ENCODE assay signal across 1 cellular context in the genomic region with DNA sequence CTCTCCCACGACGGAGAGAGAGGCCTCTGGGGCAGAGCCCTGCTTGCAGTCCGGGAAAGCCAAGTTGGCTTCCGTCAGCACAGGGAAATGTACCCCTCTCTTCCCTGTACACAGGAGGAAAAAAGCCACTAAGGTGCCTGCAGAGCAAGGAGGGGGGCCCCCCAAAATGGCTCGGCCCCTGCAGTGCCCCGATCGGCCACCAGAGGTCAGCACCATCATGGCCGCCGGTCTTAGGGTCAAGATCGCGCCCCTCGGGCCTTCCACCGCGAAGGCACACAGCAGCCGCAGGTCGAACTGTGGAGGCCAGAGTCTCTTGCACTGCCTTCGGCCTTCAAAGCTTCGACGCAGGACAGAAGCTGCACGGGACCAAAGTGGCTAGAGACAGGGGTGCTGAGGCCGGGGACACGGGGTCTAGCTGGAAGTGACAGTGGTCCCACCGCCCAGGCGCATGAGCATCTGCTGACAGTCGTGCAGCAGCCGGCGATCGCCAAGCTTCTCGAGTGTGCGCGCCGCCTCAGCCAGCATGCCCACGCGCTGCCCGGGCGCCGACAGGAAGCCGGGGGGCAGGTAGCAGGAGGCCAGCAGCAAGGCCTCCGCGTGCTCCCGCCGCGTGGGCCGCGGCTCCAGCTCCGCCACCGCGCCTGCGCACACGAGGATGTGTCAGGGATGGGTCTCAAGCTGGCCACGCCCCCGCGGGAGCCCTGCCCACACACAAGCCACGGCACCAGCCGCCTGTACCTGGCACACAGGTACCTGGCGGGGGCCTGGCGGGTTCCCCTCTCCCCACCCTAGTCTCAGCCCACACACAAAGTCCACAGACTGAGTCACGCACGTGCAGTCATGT.
TF ChIP-seq lines count a peak whose summit lies in the region.

No MANE protein-coding gene starts in this region.

TF ChIP-seq in K562, 482 proteins besides CTCF, POLR2A, EP300 and RAD21 (continued from another document and continues in another):
- TF ChIP-seq ZNF518B (CRISPR knock-in tag; IDR thresholded peaks at IDR 0.05), result no peak
- TF ChIP-seq ZNF436 (CRISPR knock-in tag; IDR thresholded peaks at IDR 0.05), result no peak
- no peak for TF ChIP-seq SRSF7 (optimal IDR thresholded peaks at IDR 0.05; ENCODE audit: low read depth, low read length)
- no peak for TF ChIP-seq DMBX1 (CRISPR knock-in tag; IDR thresholded peaks at IDR 0.05; ENCODE audit: borderline replicate concordance)
- TF ChIP-seq NELFE (IDR thresholded peaks at IDR 0.05; ENCODE audit: insufficient read depth, insufficient read length), result no peak
- TF ChIP-seq KHSRP (IDR thresholded peaks at IDR 0.05), result no peak
- no peak for TF ChIP-seq GABPA (tag; conservative IDR thresholded peaks at IDR 0.05; ENCODE audit: low read depth)
- no peak for TF ChIP-seq ZNF57 (CRISPR knock-in tag; IDR thresholded peaks at IDR 0.05)
- TF ChIP-seq JUND (IDR thresholded peaks at IDR 0.05; ENCODE audit: borderline replicate concordance, low read depth, low read length), result no peak
- TF ChIP-seq JUND (tag; IDR thresholded peaks at IDR 0.05; ENCODE audit: borderline replicate concordance, low read depth, low read length), result no peak
- TF ChIP-seq ELF2 (CRISPR knock-in tag; IDR thresholded peaks at IDR 0.05), result no peak
- TF ChIP-seq, protein P1, sequence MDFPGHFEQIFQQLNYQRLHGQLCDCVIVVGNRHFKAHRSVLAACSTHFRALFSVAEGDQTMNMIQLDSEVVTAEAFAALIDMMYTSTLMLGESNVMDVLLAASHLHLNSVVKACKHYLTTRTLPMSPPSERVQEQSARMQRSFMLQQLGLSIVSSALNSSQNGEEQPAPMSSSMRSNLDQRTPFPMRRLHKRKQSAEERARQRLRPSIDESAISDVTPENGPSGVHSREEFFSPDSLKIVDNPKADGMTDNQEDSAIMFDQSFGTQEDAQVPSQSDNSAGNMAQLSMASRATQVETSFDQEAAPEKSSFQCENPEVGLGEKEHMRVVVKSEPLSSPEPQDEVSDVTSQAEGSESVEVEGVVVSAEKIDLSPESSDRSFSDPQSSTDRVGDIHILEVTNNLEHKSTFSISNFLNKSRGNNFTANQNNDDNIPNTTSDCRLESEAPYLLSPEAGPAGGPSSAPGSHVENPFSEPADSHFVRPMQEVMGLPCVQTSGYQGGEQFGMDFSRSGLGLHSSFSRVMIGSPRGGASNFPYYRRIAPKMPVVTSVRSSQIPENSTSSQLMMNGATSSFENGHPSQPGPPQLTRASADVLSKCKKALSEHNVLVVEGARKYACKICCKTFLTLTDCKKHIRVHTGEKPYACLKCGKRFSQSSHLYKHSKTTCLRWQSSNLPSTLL (IDR thresholded peaks at IDR 0.05), result no peak
- TF ChIP-seq, protein P2, sequence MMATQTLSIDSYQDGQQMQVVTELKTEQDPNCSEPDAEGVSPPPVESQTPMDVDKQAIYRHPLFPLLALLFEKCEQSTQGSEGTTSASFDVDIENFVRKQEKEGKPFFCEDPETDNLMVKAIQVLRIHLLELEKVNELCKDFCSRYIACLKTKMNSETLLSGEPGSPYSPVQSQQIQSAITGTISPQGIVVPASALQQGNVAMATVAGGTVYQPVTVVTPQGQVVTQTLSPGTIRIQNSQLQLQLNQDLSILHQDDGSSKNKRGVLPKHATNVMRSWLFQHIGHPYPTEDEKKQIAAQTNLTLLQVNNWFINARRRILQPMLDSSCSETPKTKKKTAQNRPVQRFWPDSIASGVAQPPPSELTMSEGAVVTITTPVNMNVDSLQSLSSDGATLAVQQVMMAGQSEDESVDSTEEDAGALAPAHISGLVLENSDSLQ (IDR thresholded peaks at IDR 0.05), result no peak
- no peak for TF ChIP-seq TARDBP (IDR thresholded peaks at IDR 0.05)
- TF ChIP-seq CREB1 (IDR thresholded peaks at IDR 0.05), result no peak
- 0 out of 2 replicates have a peak, but pooled peaks have one; percentile 18 for TF ChIP-seq CREB1 (CRISPR knock-in tag; IDR thresholded peaks at IDR 0.05)
- no peak for TF ChIP-seq ELK3 (CRISPR knock-in tag; IDR thresholded peaks at IDR 0.05)
- TF ChIP-seq NEUROD1 (IDR thresholded peaks at IDR 0.05; ENCODE audit: borderline replicate concordance, low read depth, low read length, partially characterized antibody), result no peak
- TF ChIP-seq ZBTB11 (CRISPR knock-in tag; IDR thresholded peaks at IDR 0.05), result no peak; a peak in 1 of 6 replicates
- no peak for TF ChIP-seq STAT6 (CRISPR knock-in tag; IDR thresholded peaks at IDR 0.05)
- TF ChIP-seq PYGO2 (tag; IDR thresholded peaks at IDR 0.05), result no peak
- TF ChIP-seq RFX5 (IDR thresholded peaks at IDR 0.05; ENCODE audit: low read depth, low read length), result no peak
- TF ChIP-seq ILF3 (IDR thresholded peaks at IDR 0.05; ENCODE audit: borderline replicate concordance), result no peak
- TF ChIP-seq RBBP5 (IDR thresholded peaks at IDR 0.05; ENCODE audit: borderline replicate concordance, insufficient read depth, low read length, poor library complexity, severe bottlenecking), result no peak
- no peak for TF ChIP-seq POLR2B (IDR thresholded peaks at IDR 0.05; ENCODE audit: low read depth, partially characterized antibody)
- TF ChIP-seq ZNF277 (CRISPR knock-in tag; IDR thresholded peaks at IDR 0.05; ENCODE audit: borderline replicate concordance), result no peak
- TF ChIP-seq ZC3H8 (IDR thresholded peaks at IDR 0.05), result no peak
- TF ChIP-seq, protein P3, sequence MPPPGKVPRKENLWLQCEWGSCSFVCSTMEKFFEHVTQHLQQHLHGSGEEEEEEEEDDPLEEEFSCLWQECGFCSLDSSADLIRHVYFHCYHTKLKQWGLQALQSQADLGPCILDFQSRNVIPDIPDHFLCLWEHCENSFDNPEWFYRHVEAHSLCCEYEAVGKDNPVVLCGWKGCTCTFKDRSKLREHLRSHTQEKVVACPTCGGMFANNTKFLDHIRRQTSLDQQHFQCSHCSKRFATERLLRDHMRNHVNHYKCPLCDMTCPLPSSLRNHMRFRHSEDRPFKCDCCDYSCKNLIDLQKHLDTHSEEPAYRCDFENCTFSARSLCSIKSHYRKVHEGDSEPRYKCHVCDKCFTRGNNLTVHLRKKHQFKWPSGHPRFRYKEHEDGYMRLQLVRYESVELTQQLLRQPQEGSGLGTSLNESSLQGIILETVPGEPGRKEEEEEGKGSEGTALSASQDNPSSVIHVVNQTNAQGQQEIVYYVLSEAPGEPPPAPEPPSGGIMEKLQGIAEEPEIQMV (tag; conservative IDR thresholded peaks at IDR 0.05; ENCODE audit: low read depth), result no peak
- TF ChIP-seq CCNT2 (IDR thresholded peaks at IDR 0.05; ENCODE audit: borderline replicate concordance, extremely low read depth, insufficient read length, low read depth, low read length), result peak; percentile 60
- TF ChIP-seq SP1 (CRISPR knock-in tag; IDR thresholded peaks at IDR 0.05), result no peak
- TF ChIP-seq RBM39 (optimal IDR thresholded peaks at IDR 0.05; ENCODE audit: low read depth, low read length), result no peak
- TF ChIP-seq ZFP36 (IDR thresholded peaks at IDR 0.05; ENCODE audit: low read depth, low read length, partially characterized antibody), result no peak
- no peak; the same call in 1 of the 2 replicates for TF ChIP-seq ARID2 (IDR thresholded peaks at IDR 0.05)
- TF ChIP-seq, protein P4, sequence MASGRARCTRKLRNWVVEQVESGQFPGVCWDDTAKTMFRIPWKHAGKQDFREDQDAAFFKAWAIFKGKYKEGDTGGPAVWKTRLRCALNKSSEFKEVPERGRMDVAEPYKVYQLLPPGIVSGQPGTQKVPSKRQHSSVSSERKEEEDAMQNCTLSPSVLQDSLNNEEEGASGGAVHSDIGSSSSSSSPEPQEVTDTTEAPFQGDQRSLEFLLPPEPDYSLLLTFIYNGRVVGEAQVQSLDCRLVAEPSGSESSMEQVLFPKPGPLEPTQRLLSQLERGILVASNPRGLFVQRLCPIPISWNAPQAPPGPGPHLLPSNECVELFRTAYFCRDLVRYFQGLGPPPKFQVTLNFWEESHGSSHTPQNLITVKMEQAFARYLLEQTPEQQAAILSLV (tag; IDR thresholded peaks at IDR 0.05), result no peak
- no peak for TF ChIP-seq ZNF232 (CRISPR knock-in tag; IDR thresholded peaks at IDR 0.05)
- no peak for TF ChIP-seq ZNF695 (CRISPR knock-in tag; IDR thresholded peaks at IDR 0.05)
- TF ChIP-seq ETV1 (tag; conservative IDR thresholded peaks at IDR 0.05; ENCODE audit: low read depth), result no peak
